In genomic region chr4:47836655-47837581, GRCh38 we compare ENCODE assay signal across 8 cellular contexts. TPM values are rescaled to one million over a fixed set of nuclear protein-coding genes. Genes with fewer than 3 reads are reported as not detected.
DNase-seq lines count a peak whose midpoint lies in the region; ATAC-seq and TF ChIP-seq lines count a peak whose summit lies in the region.

No MANE protein-coding gene starts in this region.

- H3K79me2 ChIP-seq in PC-3 (ENCODE audit: low read length): no peaks in the 10 kb centered on the region

- peak; percentile 70 for ATAC-seq in GM21423 (IDR thresholded peaks at IDR 0.05; ENCODE audit: unreplicated experiment)
- peak; percentile 89 for ATAC-seq in PC-3
- peak; percentile 71 for ATAC-seq in naive thymus-derived CD4-positive, alpha-beta T cell
- ATAC-seq in stimulated activated naive CD8-positive, alpha-beta T cell treated with anti-CD3 and anti-CD28 coated beads, Interleukin-15, amount 100 ng/mL, for 72 hours: peak; percentile 86

- no peaks in the 10 kb centered on the region for H3K9me2 ChIP-seq in PC-3 (replicated peaks; ENCODE audit: low read length)

- H3K27me3 Mint-ChIP-seq in activated T-helper 2 cell treated with anti-CD3 and anti-CD28 coated beads, Interferon-gamma antibody, Interleukin-2, Interleukin-4, amounts not matched to agents 10 μg/mL and 5 μg/mL and 100 μg/mL, durations not matched to agents 14 hours and 24 hours and 36 hours (ENCODE audit: low read depth): peaks cover 44% of the 10 kb centered on the region
- peaks cover 0 to 51% (median 11%) of the 10 kb centered on the region in 5 donors for H3K27me3 Mint-ChIP-seq in naive thymus-derived CD4-positive, alpha-beta T cell
- peaks cover 33% of the 10 kb centered on the region for H3K27me3 Mint-ChIP-seq in stimulated activated naive CD8-positive, alpha-beta T cell treated with anti-CD3 and anti-CD28 coated beads, Interleukin-15, amount 100 ng/mL, for 72 hours

- peak overlapping the region; percentile 97 for H2AFZ ChIP-seq in PC-3 (ENCODE audit: low read length)

- H3F3A ChIP-seq in PC-3 (ENCODE audit: low read length, unreplicated experiment): no peaks in the 10 kb centered on the region

- H3K27ac ChIP-seq in PC-3 (ENCODE audit: low read length): no peak overlapping the region
- no peak overlapping the region for H3K27ac ChIP-seq in naive thymus-derived CD4-positive, alpha-beta T cell (ENCODE audit: low read depth, low read length)

- 0 out of 2 replicates have a peak, but pooled peaks cover 5% of the 10 kb centered on the region for H3K4me1 ChIP-seq in PC-3 (ENCODE audit: insufficient read depth, low read length)
- H3K4me1 ChIP-seq in naive thymus-derived CD4-positive, alpha-beta T cell (ENCODE audit: control insufficient read depth in 2 of 2, insufficient read depth in 2 of 2, low read length in 2 of 2): peaks cover 6% of the 10 kb centered on the region in 2 donors

- intact Hi-C loops in PC-3 (cut with micrococcal nuclease): loop anchor here (1.0 to 5.0 kb wide), 4 partner anchors 132 to 250 kb away; no protein-coding TSS in a partner anchor
- intact Hi-C loops in activated T-helper 2 cell treated with anti-CD3 and anti-CD28 coated beads, Interferon-gamma antibody, Interleukin-2, Interleukin-4, amounts not matched to agents 10 μg/mL and 5 μg/mL and 100 μg/mL, durations not matched to agents 14 hours and 24 hours and 36 hours (cut with micrococcal nuclease): loop anchor here (5.0 to 10.0 kb wide), 5 partner anchors 90 to 508 kb away; partner anchors contain the start of gene SLAIN2
- intact Hi-C loops in naive thymus-derived CD4-positive, alpha-beta T cell (cut with micrococcal nuclease): loop anchor here (1.0 to 5.0 kb wide), 9 partner anchors 75 to 435 kb away; partner anchors contain the start of genes NFXL1 (in 2 of the 2) and TEC (in 1 of the 2)

- peak; percentile 46 for DNase-seq in DMS153 (lab: John Stamatoyannopoulos, UW)
- peak; percentile 81 for DNase-seq in HT1080 (ENCODE audit: low read depth)
- DNase-seq in PC-3: peak; percentile 83
- peak; percentile 22 for DNase-seq in activated T-helper 2 cell treated with anti-CD3 and anti-CD28 coated beads, Interferon-gamma antibody, Interleukin-2, Interleukin-4, amounts not matched to agents 10 μg/mL and 5 μg/mL and 100 μg/mL, durations not matched to agents 14 hours and 24 hours and 36 hours (ENCODE audit: low spot score)
- peak; percentile 82 for DNase-seq in fibroblast of pulmonary artery (ENCODE audit: low read depth)
- peak; percentile 16 to 50 (median 34) for DNase-seq in naive thymus-derived CD4-positive, alpha-beta T cell
- peak; percentile 63 to 65 for DNase-seq in stimulated activated naive CD8-positive, alpha-beta T cell treated with anti-CD3 and anti-CD28 coated beads, Interleukin-15, amount 100 ng/mL, for 72 hours

- H3K4me1 Mint-ChIP-seq in activated T-helper 2 cell treated with anti-CD3 and anti-CD28 coated beads, Interferon-gamma antibody, Interleukin-2, Interleukin-4, amounts not matched to agents 10 μg/mL and 5 μg/mL and 100 μg/mL, durations not matched to agents 14 hours and 24 hours and 36 hours (ENCODE audit: low read depth): peaks cover 23% of the 10 kb centered on the region
- H3K4me1 Mint-ChIP-seq in naive thymus-derived CD4-positive, alpha-beta T cell: peaks cover 5 to 32% (median 24%) of the 10 kb centered on the region in 7 donors
- peaks cover 27% of the 10 kb centered on the region for H3K4me1 Mint-ChIP-seq in stimulated activated naive CD8-positive, alpha-beta T cell treated with anti-CD3 and anti-CD28 coated beads, Interleukin-15, amount 100 ng/mL, for 72 hours

- POLR2A ChIA-PET in PC-3 (lab: Charles Lee; ENCODE audit: unreplicated experiment): interaction anchor here (0.5 kb wide), 1 partner anchor 26 kb away, joined by 3 read pairs; no protein-coding TSS in a partner anchor
- POLR2A ChIA-PET in naive thymus-derived CD4-positive, alpha-beta T cell (lab: Charles Lee): no interaction called here

- H3K4me2 ChIP-seq in PC-3 (ENCODE audit: low read length): peak overlapping the region; percentile 99

- H3K27ac Mint-ChIP-seq in activated T-helper 2 cell treated with anti-CD3 and anti-CD28 coated beads, Interferon-gamma antibody, Interleukin-2, Interleukin-4, amounts not matched to agents 10 μg/mL and 5 μg/mL and 100 μg/mL, durations not matched to agents 14 hours and 24 hours and 36 hours: no peak overlapping the region
- peak overlapping the region in 2 of 9 donors; percentile 9 to 17 for H3K27ac Mint-ChIP-seq in naive thymus-derived CD4-positive, alpha-beta T cell
- peak overlapping the region in 1 of 2 donors; percentile 93 for H3K27ac Mint-ChIP-seq in stimulated activated naive CD8-positive, alpha-beta T cell treated with anti-CD3 and anti-CD28 coated beads, Interleukin-15, amount 100 ng/mL, for 72 hours

- H3K27me3 ChIP-seq in PC-3 (ENCODE audit: low read length): no peaks in the 10 kb centered on the region
- H3K27me3 ChIP-seq in naive thymus-derived CD4-positive, alpha-beta T cell (ENCODE audit: control insufficient read depth in 2 of 2, insufficient read depth in 2 of 2, low read length in 2 of 2): no peaks in the 10 kb centered on the region

- H3K9me3 ChIP-seq in PC-3 (ENCODE audit: low read length): no peaks in the 10 kb centered on the region
- H3K9me3 ChIP-seq in naive thymus-derived CD4-positive, alpha-beta T cell (ENCODE audit: control insufficient read depth in 2 of 3, low read length in 3 of 3): no peaks in the 10 kb centered on the region

- peaks cover 11% of the 10 kb centered on the region for H3K9me3 Mint-ChIP-seq in activated T-helper 2 cell treated with anti-CD3 and anti-CD28 coated beads, Interferon-gamma antibody, Interleukin-2, Interleukin-4, amounts not matched to agents 10 μg/mL and 5 μg/mL and 100 μg/mL, durations not matched to agents 14 hours and 24 hours and 36 hours
- H3K9me3 Mint-ChIP-seq in naive thymus-derived CD4-positive, alpha-beta T cell: peaks cover 0 to 8% (median 0%) of the 10 kb centered on the region in 11 donors
- no peaks in the 10 kb centered on the region for H3K9me3 Mint-ChIP-seq in stimulated activated naive CD8-positive, alpha-beta T cell treated with anti-CD3 and anti-CD28 coated beads, Interleukin-15, amount 100 ng/mL, for 72 hours

- BruUV-seq in PC-3 (replicated peaks; lab: Mats Ljungman, UMichigan): no TSS peak

- TF ChIP-seq CTCF in PC-3 (conservative IDR thresholded peaks at IDR 0.05; ENCODE audit: low read depth, low read length) (peak; percentile 67), fibroblast of pulmonary artery (IDR thresholded peaks at IDR 0.05; ENCODE audit: low read length, missing control alignments) (peak; percentile 75)

- H3K36me3 ChIP-seq in PC-3 (ENCODE audit: low read depth, low read length): no peaks in the 10 kb centered on the region; the same call in 1 of the 2 replicates
- H3K36me3 ChIP-seq in naive thymus-derived CD4-positive, alpha-beta T cell (ENCODE audit: control insufficient read depth in 2 of 3, insufficient read depth in 3 of 3, low read length in 3 of 3): no peaks in the 10 kb centered on the region

- 0 out of 2 replicates have a peak overlapping the region, but pooled peaks have one; percentile 13 for H3K9ac ChIP-seq in PC-3 (ENCODE audit: low read length)

- CTCF ChIA-PET in PC-3 (lab: Charles Lee): interaction anchor here (0.5 to 1.3 kb wide), 13 partner anchors 73 to 454 kb away, joined by 3 to 19 read pairs (median 4); no protein-coding TSS in a partner anchor
- CTCF ChIA-PET in naive thymus-derived CD4-positive, alpha-beta T cell (lab: Charles Lee): interaction anchor here (0.8 to 1.8 kb wide), 7 partner anchors 8 to 299 kb away, joined by 3 to 6 read pairs (median 3); no protein-coding TSS in a partner anchor

- H3K4me3 ChIP-seq in PC-3 (ENCODE audit: low read length): peak overlapping the region; percentile 87
- peak overlapping the region; percentile 60 for H3K4me3 ChIP-seq in fibroblast of pulmonary artery (replicated peaks; ENCODE audit: low read depth, low read length)
- H3K4me3 ChIP-seq in naive thymus-derived CD4-positive, alpha-beta T cell (ENCODE audit: low read length): peak overlapping the region; percentile 68

- H4K20me1 ChIP-seq in PC-3 (ENCODE audit: low read length): no peaks in the 10 kb centered on the region

- H3K4me3 Mint-ChIP-seq in activated T-helper 2 cell treated with anti-CD3 and anti-CD28 coated beads, Interferon-gamma antibody, Interleukin-2, Interleukin-4, amounts not matched to agents 10 μg/mL and 5 μg/mL and 100 μg/mL, durations not matched to agents 14 hours and 24 hours and 36 hours (ENCODE audit: low read depth): peak overlapping the region; percentile 79
- H3K4me3 Mint-ChIP-seq in naive thymus-derived CD4-positive, alpha-beta T cell: peak overlapping the region; percentile 84 to 91 (median 88)
- H3K4me3 Mint-ChIP-seq in stimulated activated naive CD8-positive, alpha-beta T cell treated with anti-CD3 and anti-CD28 coated beads, Interleukin-15, amount 100 ng/mL, for 72 hours: peak overlapping the region; percentile 90 to 94

- H3K36me3 Mint-ChIP-seq in activated T-helper 2 cell treated with anti-CD3 and anti-CD28 coated beads, Interferon-gamma antibody, Interleukin-2, Interleukin-4, amounts not matched to agents 10 μg/mL and 5 μg/mL and 100 μg/mL, durations not matched to agents 14 hours and 24 hours and 36 hours (ENCODE audit: low read depth): no peaks in the 10 kb centered on the region
- peaks cover 0 to 3% (median 0%) of the 10 kb centered on the region in 5 donors for H3K36me3 Mint-ChIP-seq in naive thymus-derived CD4-positive, alpha-beta T cell

RNA-seq across cellular contexts. Expression of gene CORIN, which starts 0.9 kb away (rescaled TPM):
- 0.51 and 0.73 TPM in 2 replicates for total RNA-seq in HT1080 (2014; rRNA removed; shearing (Covaris generic))
- 0.03 and 0.09 TPM in 2 replicates for polyA plus RNA-seq in HT1080 (2015; cell fraction: cytosol; rRNA removed)
- polyA plus RNA-seq in HT1080 (2015; cell fraction: nucleus; rRNA removed): 0.19 and 0.25 TPM in 2 replicates
- not detected in 2 replicates for total RNA-seq in PC-3 (2014; rRNA removed)
- 0.30 and 0.32 TPM in 2 replicates for total RNA-seq in activated T-helper 2 cell treated with anti-CD3 and anti-CD28 coated beads, Interferon-gamma antibody, Interleukin-2, Interleukin-4, amounts not matched to agents 10 μg/mL and 5 μg/mL and 100 μg/mL, durations not matched to agents 14 hours and 24 hours and 36 hours
- total RNA-seq in naive thymus-derived CD4-positive, alpha-beta T cell: under 1 TPM in 2 of 5 experiments, not detected in 3; 0.08 to 0.19 TPM
- under 1 TPM in 1 of 2 donors, not detected in 1; 0.07 TPM for polyA plus RNA-seq in naive thymus-derived CD4-positive, alpha-beta T cell

Comparison
In these comparisons a context has a peak if more than half of its experiments do, and no peak if none do; other contexts are left out.
1. DNase-seq: peak in every context shown above with its lines; median percentile 83 in PC-3; 82 in fibroblast of pulmonary artery; 81 in HT1080; 64 in stimulated activated naive CD8-positive, alpha-beta T cell treated with anti-CD3 and anti-CD28 coated beads, Interleukin-15, amount 100 ng/mL, for 72 hours; 46 in DMS153; 34 in naive thymus-derived CD4-positive, alpha-beta T cell; 22 in activated T-helper 2 cell treated with anti-CD3 and anti-CD28 coated beads, Interferon-gamma antibody, Interleukin-2, Interleukin-4, amounts not matched to agents 10 μg/mL and 5 μg/mL and 100 μg/mL, durations not matched to agents 14 hours and 24 hours and 36 hours.